8 cellular contexts compared by ENCODE assay signal in genomic region chrX:102599950-102600579, GRCh38. TPM values are rescaled to one million over a fixed set of nuclear protein-coding genes. Genes with fewer than 3 reads are reported as not detected.
DNase-seq lines count a peak whose midpoint lies in the region; ATAC-seq and TF ChIP-seq lines count a peak whose summit lies in the region.

No MANE protein-coding gene starts in this region.

- no peak for TF ChIP-seq EP300 in upper lobe of left lung (IDR thresholded peaks at IDR 0.05)

- CTCF ChIA-PET in HEK293T (lab: Yijun Ruan, JAX), result interaction anchor here (0.6 kb wide), 1 partner anchor 370 kb away, joined by 3 read pairs; no protein-coding TSS in a partner anchor

- WGBS in upper lobe of left lung, 2 donors, result 5 to 30% methylated on average over 6 of the region's 6 CpGs

- peak overlapping the region; percentile 79 for H3K9ac ChIP-seq in ES-I3 (ENCODE audit: low read depth, low read length)

- peak overlapping the region; percentile 96 for H3K27ac Mint-ChIP-seq in memory B cell

- TF ChIP-seq CTCF in coronary artery (IDR thresholded peaks at IDR 0.05) (no peak), upper lobe of left lung (IDR thresholded peaks at IDR 0.05) (no peak)

- H3K9me3 ChIP-seq in ES-I3 (ENCODE audit: control insufficient read depth, insufficient read depth, low read length), result no peaks in the 10 kb centered on the region
- no peaks in the 10 kb centered on the region for H3K9me3 ChIP-seq in upper lobe of left lung

- no peak for TF ChIP-seq POLR2A in upper lobe of left lung (IDR thresholded peaks at IDR 0.05)

- no peaks in the 10 kb centered on the region for H3K9me3 Mint-ChIP-seq in memory B cell

- H3K4me3 ChIP-seq in coronary artery (peak overlapping the region; percentile 72), upper lobe of left lung (peak overlapping the region in 3 of 4 donors; percentile 47 to 62 (median 59))

- DNase-seq in H4 (ENCODE audit: low spot score) (peak; percentile 4), NCI-H2227 treated with DMSO at 0.1 percent for 48 hours (lab: John Stamatoyannopoulos, UW) (peak; percentile 23), coronary artery (ENCODE audit: low spot score) (no peak), memory B cell (ENCODE audit: low spot score in 2 of 2) (no peak), upper lobe of left lung (no peak), HEK293T (ENCODE audit: extremely low spot score) (no peak), activated gamma-delta T cell treated with Interleukin-2 at 50 U/mL for 16 hours (no peak)

- POLR2A ChIA-PET in HEK293T (lab: Yijun Ruan, JAX), result interaction anchor here (1.0 to 1.3 kb wide), 6 partner anchors 21 to 233 kb away, joined by 3 to 5 read pairs (median 4); no protein-coding TSS in a partner anchor

- peaks cover 12% of the 10 kb centered on the region for H3K36me3 Mint-ChIP-seq in memory B cell

- peak overlapping the region; percentile 100 for H3K4me3 Mint-ChIP-seq in memory B cell

- ATAC-seq in memory B cell (ENCODE audit: low read depth) (no peak), upper lobe of left lung (ENCODE audit: low FRiP score in 2 of 2) (peak; percentile 16 to 34)

- H3K36me3 ChIP-seq in ES-I3 (ENCODE audit: insufficient read depth, low read length) (no peaks in the 10 kb centered on the region), upper lobe of left lung (no peaks in the 10 kb centered on the region)

- no peaks in the 10 kb centered on the region for H3K27me3 Mint-ChIP-seq in memory B cell

- no peaks in the 10 kb centered on the region for H3K27me3 ChIP-seq in upper lobe of left lung

- no peaks in the 10 kb centered on the region for H3K4me1 ChIP-seq in ES-I3 (ENCODE audit: insufficient read depth, low read length)
- peaks cover 0 to 4% (median 0%) of the 10 kb centered on the region in 4 donors for H3K4me1 ChIP-seq in upper lobe of left lung

- H3K27ac ChIP-seq in coronary artery (peak overlapping the region; percentile 46 to 88), upper lobe of left lung (peak overlapping the region; percentile 75 to 79 (median 76))

- H3K4me1 Mint-ChIP-seq in memory B cell, result peaks cover 23% of the 10 kb centered on the region

TF ChIP-seq in HEK293T, 16 proteins besides CTCF, POLR2A, EP300 and RAD21:
- no peak for TF ChIP-seq CTBP1 (IDR thresholded peaks at IDR 0.05; ENCODE audit: borderline replicate concordance)
- no peak for TF ChIP-seq ARNT (IDR thresholded peaks at IDR 0.05)
- no peak for TF ChIP-seq SUZ12 (IDR thresholded peaks at IDR 0.05)
- TF ChIP-seq NFRKB (IDR thresholded peaks at IDR 0.05), result no peak
- TF ChIP-seq PKNOX1 (IDR thresholded peaks at IDR 0.05), result no peak
- TF ChIP-seq FOXM1 (IDR thresholded peaks at IDR 0.05; ENCODE audit: borderline replicate concordance), result no peak
TF ChIP-seq in HEK293T: peak in this region for 0.

RNA-seq across cellular contexts. Expression of gene ARMCX5, which starts 0.8 kb away (rescaled TPM):
- total RNA-seq in H4 (2014; rRNA removed; shearing (Covaris generic)), result 15.4 and 29.7 TPM in 2 replicates
- 10 to 100 TPM in 5 of 6 donors, 1 to 10 TPM in 1; 5.1 to 16.8 (median 12.3) TPM for total RNA-seq in upper lobe of left lung

RNA-seq across cellular contexts. Expression of gene GPRASP1, which starts 51.2 kb away (rescaled TPM):
- 0.08 and 0.19 TPM in 2 replicates for total RNA-seq in H4 (2014; rRNA removed; shearing (Covaris generic))
- 1 to 10 TPM; 2.7 to 8.4 (median 4.2) TPM for total RNA-seq in upper lobe of left lung

Comparison
In these comparisons a context has a peak if more than half of its experiments do, and no peak if none do; other contexts are left out.
1. DNase-seq: peak in H4 (single experiment) and NCI-H2227 treated with DMSO at 0.1 percent for 48 hours (single experiment); none in coronary artery (single experiment), memory B cell (0 of 2), upper lobe of left lung (0 of 2), HEK293T (single experiment) and activated gamma-delta T cell treated with Interleukin-2 at 50 U/mL for 16 hours (single experiment).